ENCODE assay signal across 1 cellular context in the genomic region with DNA sequence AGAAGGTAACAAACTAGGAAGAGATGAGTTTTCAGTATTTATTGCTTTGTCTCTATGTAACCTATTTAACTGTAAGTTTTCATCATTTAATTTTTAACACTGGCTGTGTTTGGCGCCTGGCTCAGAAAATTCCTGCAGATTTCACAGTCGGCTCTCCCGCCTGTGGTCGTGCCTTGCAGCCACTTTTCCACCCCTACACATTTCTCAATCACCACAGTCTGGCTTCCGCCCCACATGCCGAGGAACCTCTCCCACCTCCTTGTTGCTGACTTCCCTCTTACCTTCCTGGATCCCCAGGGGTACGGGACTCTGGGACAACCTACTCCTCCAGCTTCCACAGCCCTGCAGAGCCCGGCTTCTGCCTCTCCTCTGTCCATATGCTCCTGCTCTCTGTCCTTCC.
TF ChIP-seq lines count a peak whose summit lies in the region.

No MANE protein-coding gene starts in this region.

TF ChIP-seq in H1, 55 proteins besides CTCF, POLR2A, EP300 and RAD21:
- TF ChIP-seq POU5F1 (IDR thresholded peaks at IDR 0.05; ENCODE audit: low read depth, low read length): no peak
- no peak for TF ChIP-seq RXRA (IDR thresholded peaks at IDR 0.05; ENCODE audit: insufficient read depth, low read depth, low read length)
- no peak for TF ChIP-seq POLR2AphosphoS5 (IDR thresholded peaks at IDR 0.05; ENCODE audit: low read depth, low read length)
- no peak for TF ChIP-seq KDM5A (IDR thresholded peaks at IDR 0.05; ENCODE audit: low read length)
- no peak for TF ChIP-seq RNF2 (IDR thresholded peaks at IDR 0.05; ENCODE audit: borderline replicate concordance, low read depth, low read length, missing control alignments, poor library complexity, severe bottlenecking)
- no peak for TF ChIP-seq KDM4A (IDR thresholded peaks at IDR 0.05; ENCODE audit: low read depth, low read length, severe bottlenecking)
- TF ChIP-seq NANOG (IDR thresholded peaks at IDR 0.05; ENCODE audit: insufficient read depth, low read depth, low read length, poor library complexity, severe bottlenecking): no peak
- TF ChIP-seq CEBPB (IDR thresholded peaks at IDR 0.05; ENCODE audit: low read depth, low read length): no peak
- TF ChIP-seq RBBP5 (IDR thresholded peaks at IDR 0.05; ENCODE audit: borderline replicate concordance, low read depth, low read length): no peak
- TF ChIP-seq CREB1 (IDR thresholded peaks at IDR 0.05): no peak
- no peak for TF ChIP-seq TBP (IDR thresholded peaks at IDR 0.05; ENCODE audit: low read depth, low read length)
- TF ChIP-seq SRF (IDR thresholded peaks at IDR 0.05; ENCODE audit: low read depth, low read length): no peak
- TF ChIP-seq RFX5 (IDR thresholded peaks at IDR 0.05; ENCODE audit: borderline replicate concordance, low read depth, low read length): no peak
- no peak for TF ChIP-seq CHD2 (IDR thresholded peaks at IDR 0.05; ENCODE audit: low read length)
- TF ChIP-seq PHF8 (conservative IDR thresholded peaks at IDR 0.05; ENCODE audit: low read depth, low read length): no peak
- TF ChIP-seq, protein P1, sequence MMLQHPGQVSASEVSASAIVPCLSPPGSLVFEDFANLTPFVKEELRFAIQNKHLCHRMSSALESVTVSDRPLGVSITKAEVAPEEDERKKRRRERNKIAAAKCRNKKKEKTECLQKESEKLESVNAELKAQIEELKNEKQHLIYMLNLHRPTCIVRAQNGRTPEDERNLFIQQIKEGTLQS (IDR thresholded peaks at IDR 0.05; ENCODE audit: insufficient read depth, low read depth, low read length): no peak
- TF ChIP-seq TAF7 (optimal IDR thresholded peaks at IDR 0.05; ENCODE audit: borderline replicate concordance, low read depth, low read length): no peak
